ENCODE assay signal across 21 cellular contexts in the genomic region with DNA sequence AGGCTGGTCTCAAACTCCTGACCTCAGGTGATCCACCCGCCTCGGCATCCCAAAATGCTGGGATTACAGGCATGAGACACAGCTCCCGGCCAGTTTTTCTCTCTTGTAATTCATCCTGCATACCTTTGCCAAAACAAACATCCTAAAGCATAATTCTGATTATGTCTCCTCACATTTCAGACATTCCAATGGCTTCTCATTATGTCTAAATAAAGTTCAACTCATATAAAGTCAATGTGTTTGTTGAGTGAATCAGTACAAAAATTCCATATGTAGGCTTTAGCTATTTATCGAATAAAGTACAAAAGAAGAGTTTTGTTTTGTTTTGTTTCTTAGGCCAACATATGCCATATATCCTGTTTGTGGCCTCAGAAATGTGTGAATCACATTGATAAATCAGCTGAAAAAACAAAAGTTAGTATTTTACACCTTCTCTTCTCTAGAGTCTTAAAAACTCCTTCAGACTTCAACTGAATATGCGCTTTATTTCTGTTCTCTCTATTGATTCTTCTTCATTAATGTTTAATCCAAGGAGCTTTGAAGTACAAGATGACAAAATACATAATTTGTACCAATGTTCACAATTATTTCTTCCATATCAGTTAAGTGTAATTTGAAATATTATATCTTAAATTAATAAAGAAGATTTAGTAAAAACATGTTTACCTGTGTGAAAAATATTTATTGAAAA.
DNase-seq lines count a peak whose midpoint lies in the region; ATAC-seq lines count a peak whose summit lies in the region.
"Had no signal": no experiment of that assay in that cellular context is flagged by ENCODE, and none has a peak within 500 bp of the region (broad histone marks: within the 10 kb centered on the region; RNA-seq: fewer than 3 reads in every experiment).

No MANE protein-coding gene starts in this region.

- no peak overlapping the region for H3K18ac ChIP-seq in mesendoderm (ENCODE audit: low read length)

- in situ Hi-C loops in T47D (cut with HindIII; ENCODE audit: low pct_unique_long_range_greater_than_20kb, low sequenced_read_pairs) = no loop called here

- H3K56ac ChIP-seq in mesendoderm (ENCODE audit: low read length) = no peak overlapping the region

- H3K27me3 Mint-ChIP-seq in activated CD8-positive, alpha-beta memory T cell treated with anti-CD3 and anti-CD28 coated beads, Interleukin-2, amount 10 ng/mL, durations not matched to agents 7 days and 5 days = peaks cover 3% of the 10 kb centered on the region
- H3K27me3 Mint-ChIP-seq: brain; CD4-positive, alpha-beta memory T cell; progenitor cell of endocrine pancreas had no signal

- H4K8ac ChIP-seq in mesendoderm (ENCODE audit: low read depth, low read length) = no peak overlapping the region

- no peaks in the 10 kb centered on the region for H3K79me1 ChIP-seq in mesendoderm (ENCODE audit: low read length)

- no peaks in the 10 kb centered on the region for H3K4me1 Mint-ChIP-seq in activated CD8-positive, alpha-beta memory T cell treated with anti-CD3 and anti-CD28 coated beads, Interleukin-2, amount 10 ng/mL, durations not matched to agents 7 days and 5 days
- H3K4me1 Mint-ChIP-seq: brain; CD4-positive, alpha-beta memory T cell; naive B cell had no signal

- H3K36me3 ChIP-seq in mesendoderm (ENCODE audit: control insufficient read depth, insufficient read depth, low read length) = no peaks in the 10 kb centered on the region
- H3K36me3 ChIP-seq: left ventricle myocardium inferior, SJSA1 had no signal

- WGBS in mesendoderm (ENCODE audit: extremely low coverage, insufficient coverage, low lambda C conversion rate) = no CpG with 5 or more reads among the region's 5 CpGs

- H3K9me3 Mint-ChIP-seq in activated CD8-positive, alpha-beta memory T cell treated with anti-CD3 and anti-CD28 coated beads, Interleukin-2, amount 10 ng/mL, durations not matched to agents 7 days and 5 days (ENCODE audit: low read depth) = no peaks in the 10 kb centered on the region
- H3K9me3 Mint-ChIP-seq: brain, naive B cell, type B pancreatic cell had no signal

- H2BK5ac ChIP-seq in mesendoderm (ENCODE audit: low read length) = no peak overlapping the region

- H3K23ac ChIP-seq in mesendoderm (ENCODE audit: low read length) = no peak overlapping the region

- no peak overlapping the region for H3K4ac ChIP-seq in mesendoderm (ENCODE audit: low read depth, low read length)

- no peak overlapping the region for H3K27ac ChIP-seq in mesendoderm (ENCODE audit: low read depth, low read length)
- H3K27ac ChIP-seq: left ventricle myocardium inferior, SJSA1 had no signal

- H3K27ac Mint-ChIP-seq in activated CD8-positive, alpha-beta memory T cell treated with anti-CD3 and anti-CD28 coated beads, Interleukin-2, amount 10 ng/mL, durations not matched to agents 7 days and 5 days = no peak overlapping the region
- H3K27ac Mint-ChIP-seq: brain; CD4-positive, alpha-beta memory T cell; type B pancreatic cell had no signal

- H3K4me3 ChIP-seq in mesendoderm (ENCODE audit: low read length) = no peak overlapping the region
- H3K4me3 ChIP-seq: GM12878, left ventricle myocardium inferior, SJSA1 had no signal

- no peaks in the 10 kb centered on the region for H3K4me1 ChIP-seq in mesendoderm (ENCODE audit: control insufficient read depth, low read depth, low read length)
- H3K4me1 ChIP-seq: SJSA1 had no signal

- H3K79me2 ChIP-seq in mesendoderm (ENCODE audit: control insufficient read depth, insufficient read depth, low read length) = no peaks in the 10 kb centered on the region

- H3K4me3 Mint-ChIP-seq in activated CD8-positive, alpha-beta memory T cell treated with anti-CD3 and anti-CD28 coated beads, Interleukin-2, amount 10 ng/mL, durations not matched to agents 7 days and 5 days = no peak overlapping the region
- H3K4me3 Mint-ChIP-seq: brain; CD4-positive, alpha-beta memory T cell; naive B cell; type B pancreatic cell had no signal

- H3K4me2 ChIP-seq in mesendoderm (ENCODE audit: low read length) = no peak overlapping the region

- ATAC-seq in activated CD8-positive, alpha-beta memory T cell treated with anti-CD3 and anti-CD28 coated beads, Interleukin-2, amount 10 ng/mL, durations not matched to agents 7 days and 5 days = no peak
- ATAC-seq in GM18502 (IDR thresholded peaks at IDR 0.05; ENCODE audit: poor library complexity, unreplicated experiment) (no peak), esophagus mucosa (no peak)
- ATAC-seq: GM12878 had no signal

- H3K27me3 ChIP-seq in mesendoderm (ENCODE audit: insufficient read depth, low read length, poor library complexity) = no peaks in the 10 kb centered on the region
- H3K27me3 ChIP-seq: SJSA1 had no signal

- no peaks in the 10 kb centered on the region for H3K36me3 Mint-ChIP-seq in activated CD8-positive, alpha-beta memory T cell treated with anti-CD3 and anti-CD28 coated beads, Interleukin-2, amount 10 ng/mL, durations not matched to agents 7 days and 5 days
- H3K36me3 Mint-ChIP-seq: brain; CD4-positive, alpha-beta memory T cell; naive B cell; type B pancreatic cell had no signal

- H3K9ac ChIP-seq in mesendoderm (ENCODE audit: low read length) = no peak overlapping the region

- DNase-seq in A172 (ENCODE audit: low spot score) (peak; percentile 69), HS-5 (ENCODE audit: low read depth) (peak; percentile 11), T47D (ENCODE audit: low read depth in 1 of 2, low spot score in 1 of 2) (peak; percentile 51 to 96), glomerular endothelial cell (ENCODE audit: extremely low read depth, low read depth, low spot score) (peak; percentile 92), mesendoderm (no peak)
- DNase-seq in activated CD8-positive, alpha-beta memory T cell treated with anti-CD3 and anti-CD28 coated beads, Interleukin-2, amount 10 ng/mL, durations not matched to agents 7 days and 5 days = no peak
- DNase-seq: activated CD4-positive, CD25-positive, alpha-beta regulatory T cell treated with anti-CD3 and anti-CD28 coated beads, Interleukin-2, amount 50 U/mL, for 72 hours; activated naive CD4-positive, alpha-beta T cell treated with Interleukin-2 at 50 U/mL for 16 hours; CD4-positive, alpha-beta memory T cell; left ventricle myocardium inferior; naive B cell; NCI-H1694; NCI-H446 treated with DMSO at 0.1 percent for 48 hours; stimulated activated naive CD4-positive, alpha-beta T cell treated with Interleukin-2 at 50 U/mL for 16 hours had no signal

- no peak overlapping the region for H2BK15ac ChIP-seq in mesendoderm (replicated peaks; ENCODE audit: low read depth)

- CTCF ChIA-PET in activated CD8-positive, alpha-beta memory T cell treated with anti-CD3 and anti-CD28 coated beads, Interleukin-2, amount 10 ng/mL, durations not matched to agents 7 days and 5 days (lab: Charles Lee) = no interaction called here

- no peak overlapping the region for H2BK120ac ChIP-seq in mesendoderm (ENCODE audit: low read depth, low read length)

- no peak overlapping the region for H4K5ac ChIP-seq in mesendoderm (ENCODE audit: low read length)

- no peak overlapping the region for H2AK5ac ChIP-seq in mesendoderm (ENCODE audit: low read length)

Comparison
In these comparisons a context has a peak if more than half of its experiments do, and no peak if none do; other contexts are left out.
1. DNase-seq: peak in A172 (single experiment), HS-5 (single experiment), T47D (2 of 2) and glomerular endothelial cell (single experiment); none in activated CD8-positive, alpha-beta memory T cell treated with anti-CD3 and anti-CD28 coated beads, Interleukin-2, amount 10 ng/mL, durations not matched to agents 7 days and 5 days (single experiment) and mesendoderm (single experiment).